8 cellular contexts compared by ENCODE assay signal in genomic region chr6:70955441-70956190, GRCh38. TPM values are rescaled to one million over a fixed set of nuclear protein-coding genes. Genes with fewer than 3 reads are reported as not detected.
A peak's percentile ranks its signal among the peaks of the same experiment; 100 is the strongest.
DNase-seq lines count a peak whose midpoint lies in the region; ATAC-seq, FAIRE-seq and TF ChIP-seq lines count a peak whose summit lies in the region.

No MANE protein-coding gene starts in this region.

- no peak overlapping the region for H3K9ac ChIP-seq in HepG2 (ENCODE audit: insufficient read depth, low read depth, low read length)

- TF ChIP-seq RAD21 in HepG2 (CRISPR knock-in tag; IDR thresholded peaks at IDR 0.05) = peak; percentile 90

- POLR2A ChIA-PET in HepG2 (lab: Yijun Ruan, JAX) = no interaction called here

- DNase-seq in AG10803 (ENCODE audit: low read depth) (peak; percentile 54), NCI-H345 (lab: John Stamatoyannopoulos, UW) (peak; percentile 91), HepG2 (ENCODE audit: low spot score) (peak; percentile 64)
- DNase-seq in activated CD4-positive, alpha-beta T cell treated with anti-CD3 and anti-CD28 coated beads, Interleukin-2, amount 10 ng/mL, durations not matched to agents 24 days and 14 days = peak; percentile 96
- DNase-seq in stimulated activated CD4-positive, alpha-beta T cell treated with anti-CD3 and anti-CD28 coated beads, Interleukin-2, amount 100 ng/mL, for 24 hours = peak; percentile 88 to 95

- H3K9me3 Mint-ChIP-seq in activated CD4-positive, alpha-beta T cell treated with anti-CD3 and anti-CD28 coated beads, Interleukin-2, amount 10 ng/mL, durations not matched to agents 24 days and 14 days = no peaks in the 10 kb centered on the region
- no peaks in the 10 kb centered on the region for H3K9me3 Mint-ChIP-seq in dendritic cell treated with granulocyte-macrophage colony-stimulating factor and Interleukin-4, amounts not matched to agents 40 ng/mL and 50 ng/mL, for 4 days

- intact Hi-C loops in activated CD4-positive, alpha-beta T cell treated with anti-CD3 and anti-CD28 coated beads, Interleukin-2, amount 10 ng/mL, durations not matched to agents 24 days and 14 days (cut with micrococcal nuclease) = loop anchor here (1.0 to 10.0 kb wide), 4 partner anchors 73 to 651 kb away; partner anchors contain the start of gene COL9A1
- intact Hi-C loops in dendritic cell treated with granulocyte-macrophage colony-stimulating factor and Interleukin-4, amounts not matched to agents 40 ng/mL and 50 ng/mL, for 4 days (cut with micrococcal nuclease) = loop anchor here (5.0 kb wide), 1 partner anchor 397 kb away; no protein-coding TSS in a partner anchor
- intact Hi-C loops in HepG2 (cut with micrococcal nuclease; ENCODE audit: unreplicated experiment) = loop anchor here (1.0 to 10.0 kb wide), 2 partner anchors 161 to 249 kb away; no protein-coding TSS in a partner anchor

- TF ChIP-seq EP300 in HepG2 (IDR thresholded peaks at IDR 0.05; ENCODE audit: low read depth in 2 of 2, low read length in 2 of 2) (no peak), HepG2 (CRISPR knock-in tag; IDR thresholded peaks at IDR 0.05; ENCODE audit: borderline replicate concordance) (no peak)

- H2AFZ ChIP-seq in HepG2 (ENCODE audit: low read length) = no peak overlapping the region

- no peaks in the 10 kb centered on the region for H3K9me3 ChIP-seq in HepG2 (ENCODE audit: low read length)

- H3K27ac ChIP-seq in HepG2 (ENCODE audit: extremely low read length, insufficient read depth, low read length) = no peak overlapping the region

- H3K36me3 ChIP-seq in HepG2 (replicated peaks in 1 of 2; ENCODE audit: control insufficient read depth in 1 of 2, insufficient read depth in 2 of 2, low read length in 2 of 2) = no peaks in the 10 kb centered on the region

- peak; percentile 96 for ATAC-seq in GM19023 (IDR thresholded peaks at IDR 0.05; ENCODE audit: unreplicated experiment)
- ATAC-seq in HG03175 (IDR thresholded peaks at IDR 0.05; ENCODE audit: unreplicated experiment) = peak; percentile 93
- peak; percentile 97 for ATAC-seq in HepG2

- H3K36me3 Mint-ChIP-seq in activated CD4-positive, alpha-beta T cell treated with anti-CD3 and anti-CD28 coated beads, Interleukin-2, amount 10 ng/mL, durations not matched to agents 24 days and 14 days (ENCODE audit: low read depth) = no peaks in the 10 kb centered on the region
- no peaks in the 10 kb centered on the region for H3K36me3 Mint-ChIP-seq in dendritic cell treated with granulocyte-macrophage colony-stimulating factor and Interleukin-4, amounts not matched to agents 40 ng/mL and 50 ng/mL, for 4 days (ENCODE audit: low read depth)

- TF ChIP-seq POLR2A in HepG2 (IDR thresholded peaks at IDR 0.05; ENCODE audit: insufficient read depth in 1 of 2, low read depth in 2 of 2, low read length in 2 of 2) = no peak

- no peaks in the 10 kb centered on the region for H4K20me1 ChIP-seq in HepG2 (ENCODE audit: insufficient read depth, low read length)

- 23% methylated on average over 7 of the region's 65 CpGs for WGBS in HepG2 (ENCODE audit: low lambda C conversion rate)

- no peak for FAIRE-seq in HepG2 (lab: Jason Lieb, UNC)

- H3K4me3 Mint-ChIP-seq in activated CD4-positive, alpha-beta T cell treated with anti-CD3 and anti-CD28 coated beads, Interleukin-2, amount 10 ng/mL, durations not matched to agents 24 days and 14 days = peak overlapping the region; percentile 85
- peak overlapping the region; percentile 77 for H3K4me3 Mint-ChIP-seq in dendritic cell treated with granulocyte-macrophage colony-stimulating factor and Interleukin-4, amounts not matched to agents 40 ng/mL and 50 ng/mL, for 4 days

- H3K4me3 ChIP-seq in AG10803 (ENCODE audit: low read length) (peak overlapping the region; percentile 49), HepG2 (replicated peaks in 1 of 3; ENCODE audit: insufficient read depth in 1 of 3, low read depth in 2 of 3, low read length in 3 of 3) (peak overlapping the region; percentile 41 to 66 (median 53))

- no peak overlapping the region for H3K27ac Mint-ChIP-seq in activated CD4-positive, alpha-beta T cell treated with anti-CD3 and anti-CD28 coated beads, Interleukin-2, amount 10 ng/mL, durations not matched to agents 24 days and 14 days
- H3K27ac Mint-ChIP-seq in dendritic cell treated with granulocyte-macrophage colony-stimulating factor and Interleukin-4, amounts not matched to agents 40 ng/mL and 50 ng/mL, for 4 days = no peak overlapping the region

- no peaks in the 10 kb centered on the region for H3K79me2 ChIP-seq in HepG2 (ENCODE audit: insufficient read depth, low read length)

- in situ Hi-C loops in HepG2 (cut with HindIII; ENCODE audit: extremely low pct_ligation_motif_present, low pct_unique_long_range_greater_than_20kb) = loop anchor here (10.0 kb wide), 1 partner anchor 251 kb away; no protein-coding TSS in a partner anchor

- BruUV-seq in HepG2 (replicated peaks; lab: Mats Ljungman, UMichigan) = no TSS peak

- H3K4me2 ChIP-seq in HepG2 (ENCODE audit: low read depth, low read length) = peak overlapping the region; percentile 76

- H3K4me1 ChIP-seq in HepG2 (ENCODE audit: insufficient read depth, low read length) = peaks cover 12% of the 10 kb centered on the region

- CTCF ChIA-PET in HepG2 (lab: Yijun Ruan, JAX; ENCODE audit: low intra/inter-chr PET ratio, low total read pairs) = interaction anchor here (1.5 kb wide), 1 partner anchor 249 kb away, joined by 10 read pairs; no protein-coding TSS in a partner anchor

- H3K27me3 ChIP-seq in HepG2 (ENCODE audit: control insufficient read depth in 1 of 2, insufficient read depth in 2 of 2, low read length in 2 of 2) = peaks cover 0 to 36% of the 10 kb centered on the region in 2 experiments; a peak in 4 of 5 replicates

- H3K4me1 Mint-ChIP-seq in activated CD4-positive, alpha-beta T cell treated with anti-CD3 and anti-CD28 coated beads, Interleukin-2, amount 10 ng/mL, durations not matched to agents 24 days and 14 days = peaks cover 8% of the 10 kb centered on the region
- H3K4me1 Mint-ChIP-seq in dendritic cell treated with granulocyte-macrophage colony-stimulating factor and Interleukin-4, amounts not matched to agents 40 ng/mL and 50 ng/mL, for 4 days (ENCODE audit: low read depth) = peaks cover 20% of the 10 kb centered on the region

- TF ChIP-seq CTCF in AG10803 (conservative IDR thresholded peaks at IDR 0.05; ENCODE audit: low read length) = peak; percentile 67
- peak; percentile 94 for TF ChIP-seq CTCF in HepG2 (CRISPR knock-in tag; IDR thresholded peaks at IDR 0.05)

- peaks cover 80% of the 10 kb centered on the region for H3K27me3 Mint-ChIP-seq in activated CD4-positive, alpha-beta T cell treated with anti-CD3 and anti-CD28 coated beads, Interleukin-2, amount 10 ng/mL, durations not matched to agents 24 days and 14 days
- H3K27me3 Mint-ChIP-seq in dendritic cell treated with granulocyte-macrophage colony-stimulating factor and Interleukin-4, amounts not matched to agents 40 ng/mL and 50 ng/mL, for 4 days = peaks cover 64% of the 10 kb centered on the region

TF ChIP-seq in HepG2, 621 proteins besides CTCF, POLR2A, EP300 and RAD21 (continues in another document):
- TF ChIP-seq HMGA1 (CRISPR knock-in tag; conservative IDR thresholded peaks at IDR 0.05) (no peak), ZNF598 (CRISPR knock-in tag; IDR thresholded peaks at IDR 0.05; ENCODE audit: borderline replicate concordance) (no peak), TP53 (CRISPR knock-in tag; conservative IDR thresholded peaks at IDR 0.05) (no peak), ZNF672 (CRISPR knock-in tag; IDR thresholded peaks at IDR 0.05) (no peak), TOPORS (CRISPR knock-in tag; IDR thresholded peaks at IDR 0.05) (peak; percentile 94), GPN1 (CRISPR knock-in tag; IDR thresholded peaks at IDR 0.05; ENCODE audit: borderline replicate concordance) (peak; percentile 70; the same call in 1 of the 2 replicates), ARNT2 (CRISPR knock-in tag; IDR thresholded peaks at IDR 0.05; ENCODE audit: low read depth) (peak; percentile 92), HNRNPH1 (optimal IDR thresholded peaks at IDR 0.05; ENCODE audit: low read depth, low read length) (no peak), IRF2 (CRISPR knock-in tag; IDR thresholded peaks at IDR 0.05) (peak; percentile 39; the same call in 1 of the 2 replicates), MBNL3 (CRISPR knock-in tag; conservative IDR thresholded peaks at IDR 0.05) (no peak), SRSF1 (optimal IDR thresholded peaks at IDR 0.05; ENCODE audit: low read depth, low read length) (peak; percentile 54), REPIN1 (CRISPR knock-in tag; IDR thresholded peaks at IDR 0.05; ENCODE audit: borderline replicate concordance, low read depth) (peak; percentile 72; the same call in 1 of the 2 replicates), SALL2 (CRISPR knock-in tag; IDR thresholded peaks at IDR 0.05) (peak; percentile 94), NFE2 (CRISPR knock-in tag; IDR thresholded peaks at IDR 0.05) (no peak)

RNA-seq across cellular contexts. Expression of gene B3GAT2, which starts 1.2 kb away (rescaled TPM):
- total RNA-seq in activated CD4-positive, alpha-beta T cell treated with anti-CD3 and anti-CD28 coated beads, Interleukin-2, amount 10 ng/mL, durations not matched to agents 24 days and 14 days = 0.05 TPM in 1 of 2 replicates, not detected in the other
- 0.02 TPM in 1 of 2 replicates, not detected in the other for total RNA-seq in HepG2 (2016; rRNA removed; fragmentation: Illumina TruSeq; extraction: Trizol)
- total RNA-seq in HepG2 (2016; cell fraction: cytosol; rRNA removed; fragmentation: Illumina TruSeq; extraction: Trizol; ENCODE audit: low read depth) = not detected in 2 replicates
- 0.02 TPM in 1 of 2 replicates, not detected in the other for total RNA-seq in HepG2 (2016; cell fraction: insoluble cytoplasmic fraction; rRNA removed; fragmentation: Illumina TruSeq; extraction: Trizol)
- not detected in 2 replicates for total RNA-seq in HepG2 (2016; cell fraction: membrane; rRNA removed; fragmentation: Illumina TruSeq; extraction: Trizol)
- 0.06 TPM in 1 of 2 replicates, not detected in the other for total RNA-seq in HepG2 (2016; cell fraction: nucleus; rRNA removed; fragmentation: Illumina TruSeq; extraction: Trizol)
- polyA plus RNA-seq in HepG2 (2011; rRNA removed) = 0.01 TPM in 2 replicates
- polyA plus RNA-seq in HepG2 (2011; cell fraction: cytosol; rRNA removed) = not detected in 2 replicates
- not detected in 2 replicates for polyA plus RNA-seq in HepG2 (2011; cell fraction: nucleus; rRNA removed)
- polyA plus RNA-seq in HepG2 (2012) = 0.17 and 0.19 TPM in 2 replicates
- polyA plus RNA-seq in HepG2 (2016; cell fraction: cytosol; fragmentation: Illumina TruSeq; extraction: Trizol; ENCODE audit: low read depth) = 0.02 TPM in 1 of 2 replicates, not detected in the other
- polyA plus RNA-seq in HepG2 (2016; cell fraction: insoluble cytoplasmic fraction; fragmentation: Illumina TruSeq; extraction: Trizol; ENCODE audit: low read depth) = 0.05 and 0.07 TPM in 2 replicates
- not detected in 2 replicates for polyA plus RNA-seq in HepG2 (2016; cell fraction: membrane; fragmentation: Illumina TruSeq; extraction: Trizol; ENCODE audit: low read depth)
- polyA plus RNA-seq in HepG2 (2016; cell fraction: nucleus; fragmentation: Illumina TruSeq; extraction: Trizol; ENCODE audit: insufficient read depth, low read depth) = not detected in 2 replicates
- 0.12 TPM in 1 of 2 replicates, not detected in the other for polyA minus RNA-seq in HepG2 (2011; rRNA and poly(A)+ RNA removed; ENCODE audit: low replicate concordance)
- polyA minus RNA-seq in HepG2 (2011; cell fraction: cytosol; rRNA and poly(A)+ RNA removed) = not detected in 2 replicates
- 0.13 TPM in 1 of 2 replicates, not detected in the other for polyA minus RNA-seq in HepG2 (2011; cell fraction: nucleus; rRNA and poly(A)+ RNA removed)
